Comparison of ENCODE assay signal across 7 cellular contexts in the genomic region with DNA sequence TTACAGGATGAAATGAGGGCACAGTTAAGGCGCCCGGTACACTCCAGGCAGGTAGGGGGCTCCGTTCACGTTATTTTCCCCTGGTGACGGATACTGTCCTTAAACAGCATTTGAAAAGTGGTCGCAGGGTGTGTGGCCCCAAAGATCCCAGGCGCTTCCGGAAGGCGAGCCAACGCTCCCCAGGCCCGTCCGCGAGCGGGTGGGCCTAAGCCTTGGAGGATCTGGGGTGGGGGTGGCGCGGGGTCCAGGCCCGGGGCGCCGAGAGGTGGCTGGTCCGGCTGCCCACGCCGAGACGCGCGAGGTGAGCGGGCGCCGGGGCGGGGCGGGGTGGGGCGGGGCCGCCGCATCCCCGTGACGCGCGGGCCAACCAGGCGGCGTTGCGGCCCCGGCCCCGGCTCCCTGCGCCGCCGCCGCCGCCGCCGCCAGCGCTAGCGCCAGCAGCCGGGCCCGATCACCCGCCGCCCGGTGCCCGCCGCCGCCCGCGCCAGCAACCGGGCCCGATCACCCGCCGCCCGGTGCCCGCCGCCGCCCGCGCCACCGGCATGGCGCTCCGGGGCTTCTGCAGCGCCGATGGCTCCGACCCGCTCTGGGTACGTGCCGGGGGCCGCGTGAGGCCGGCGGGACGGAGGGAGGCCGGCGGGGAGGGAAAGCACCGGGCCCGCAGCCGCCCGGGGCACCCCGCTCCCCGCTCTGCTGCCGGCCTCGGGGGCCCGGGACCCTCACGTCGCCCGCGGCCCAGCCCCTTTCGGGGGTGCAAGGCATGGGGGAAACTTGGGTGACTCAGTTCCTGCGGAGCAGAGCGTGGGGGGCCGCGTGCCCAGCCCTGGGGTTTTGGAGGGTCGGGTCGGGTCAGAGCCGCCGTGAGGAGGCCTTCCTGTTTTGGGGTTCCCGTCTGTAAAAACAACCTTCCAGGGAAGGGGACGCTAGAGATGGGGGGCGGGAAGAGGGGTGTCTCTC. TPM values are rescaled to one million over a fixed set of nuclear protein-coding genes. Genes with fewer than 3 reads are reported as not detected.
DNase-seq lines count a peak whose midpoint lies in the region; ATAC-seq and TF ChIP-seq lines count a peak whose summit lies in the region.

A gene (plus strand): TSS at position 407 of the 957 bp plus-strand sequence. CDS start 136 bp downstream, at position 543.

- H3K27ac ChIP-seq in OCI-LY3 (ENCODE audit: low read length) (peak within 1 kb of the TSS; percentile 77), thymus (ENCODE audit: low read depth) (peak within 1 kb of the TSS; percentile 80)

- under 1% methylated on average over 105 of the region's 112 CpGs for WGBS in thymus

- peak within 1 kb of the TSS; percentile 97 for H3K9ac ChIP-seq in OCI-LY3 (ENCODE audit: low read length)

- H4K20me1 ChIP-seq in OCI-LY3 (ENCODE audit: insufficient read depth, low read length): peaks cover 38% of the 10 kb centered on the region

- H3K4me2 ChIP-seq in OCI-LY3 (ENCODE audit: low read length): peak within 1 kb of the TSS; percentile 94

- peaks cover 2% of the 10 kb centered on the region for H3K27me3 Mint-ChIP-seq in activated T-helper 1 cell treated with anti-CD3 and anti-CD28 coated beads, Interleukin-12 subunit alpha, Interleukin-12 subunit beta, Interleukin-2, Interleukin-4 antibody, amounts not matched to agents 30 ng/mL and 10 ng/mL and 1 ng/mL, durations not matched to agents 14 hours and 24 hours and 36 hours (ENCODE audit: insufficient read depth)

- ATAC-seq in HG02642 (IDR thresholded peaks at IDR 0.05; ENCODE audit: poor library complexity, unreplicated experiment): peak; percentile 76

- TF ChIP-seq CTCF in GM13977 (IDR thresholded peaks at IDR 0.05; ENCODE audit: extremely low read depth, insufficient read depth, missing control alignments) (peak; percentile 29), OCI-LY3 (IDR thresholded peaks at IDR 0.05; ENCODE audit: low read depth, low read length) (no peak), fibroblast of the aortic adventitia (IDR thresholded peaks at IDR 0.05; ENCODE audit: insufficient read depth, low read length) (no peak)

- in situ Hi-C loops in GM13977 (cut with MboI; ENCODE audit: low pct_unique_long_range_greater_than_20kb, low sequenced_read_pairs, unreplicated experiment): no loop called here

- no peaks in the 10 kb centered on the region for H3K9me3 Mint-ChIP-seq in activated T-helper 1 cell treated with anti-CD3 and anti-CD28 coated beads, Interleukin-12 subunit alpha, Interleukin-12 subunit beta, Interleukin-2, Interleukin-4 antibody, amounts not matched to agents 30 ng/mL and 10 ng/mL and 1 ng/mL, durations not matched to agents 14 hours and 24 hours and 36 hours

- H2AFZ ChIP-seq in OCI-LY3 (ENCODE audit: low read depth, low read length) (peak within 1 kb of the TSS; percentile 55; the same call in 1 of the 2 replicates), neuron (ENCODE audit: low read depth, low read length) (peak within 1 kb of the TSS; percentile 94)

- peaks cover 53% of the 10 kb centered on the region for H3K79me2 ChIP-seq in OCI-LY3 (ENCODE audit: low read length)

- intact Hi-C loops in activated T-helper 1 cell treated with anti-CD3 and anti-CD28 coated beads, Interleukin-12 subunit alpha, Interleukin-12 subunit beta, Interleukin-2, Interleukin-4 antibody, amounts not matched to agents 30 ng/mL and 10 ng/mL and 1 ng/mL, durations not matched to agents 14 hours and 24 hours and 36 hours (cut with micrococcal nuclease): loop anchor here (1.0 to 2.0 kb wide), 6 partner anchors 12 to 177 kb away; a partner anchor contains a TSS

- peak within 1 kb of the TSS; percentile 100 for H3K27ac Mint-ChIP-seq in activated T-helper 1 cell treated with anti-CD3 and anti-CD28 coated beads, Interleukin-12 subunit alpha, Interleukin-12 subunit beta, Interleukin-2, Interleukin-4 antibody, amounts not matched to agents 30 ng/mL and 10 ng/mL and 1 ng/mL, durations not matched to agents 14 hours and 24 hours and 36 hours

- H3K4me3 ChIP-seq in OCI-LY3 (ENCODE audit: low read length): peak within 1 kb of the TSS; percentile 91
- peak within 1 kb of the TSS; percentile 90 for H3K4me3 ChIP-seq in fibroblast of the aortic adventitia (ENCODE audit: low read depth, low read length)
- peak within 1 kb of the TSS; percentile 72 for H3K4me3 ChIP-seq in neuron (ENCODE audit: low read length)
- H3K4me3 ChIP-seq in thymus (ENCODE audit: low read length): peak within 1 kb of the TSS; percentile 91

- peak within 1 kb of the TSS; percentile 99 for H3K4me3 Mint-ChIP-seq in activated T-helper 1 cell treated with anti-CD3 and anti-CD28 coated beads, Interleukin-12 subunit alpha, Interleukin-12 subunit beta, Interleukin-2, Interleukin-4 antibody, amounts not matched to agents 30 ng/mL and 10 ng/mL and 1 ng/mL, durations not matched to agents 14 hours and 24 hours and 36 hours

- DNase-seq in GM13977 (ENCODE audit: low spot score) (peak; percentile 91), fibroblast of the aortic adventitia (ENCODE audit: low read depth) (no peak)
- peak; percentile 34 for DNase-seq in activated T-helper 1 cell treated with anti-CD3 and anti-CD28 coated beads, Interleukin-12 subunit alpha, Interleukin-12 subunit beta, Interleukin-2, Interleukin-4 antibody, amounts not matched to agents 30 ng/mL and 10 ng/mL and 1 ng/mL, durations not matched to agents 14 hours and 24 hours and 36 hours (ENCODE audit: low spot score)

- H3K4me1 ChIP-seq in OCI-LY3 (ENCODE audit: low read length): peaks cover 36% of the 10 kb centered on the region
- peaks cover 16% of the 10 kb centered on the region for H3K4me1 ChIP-seq in neuron (ENCODE audit: insufficient read depth, low read length)
- H3K4me1 ChIP-seq in thymus (ENCODE audit: control insufficient read depth, insufficient read depth, low read length): peaks cover 29% of the 10 kb centered on the region

- peaks cover 14% of the 10 kb centered on the region for H3K36me3 ChIP-seq in OCI-LY3 (replicated peaks; ENCODE audit: low read depth, low read length)
- H3K36me3 ChIP-seq in neuron (ENCODE audit: insufficient read depth, low read length): no peaks in the 10 kb centered on the region
- no peaks in the 10 kb centered on the region for H3K36me3 ChIP-seq in thymus (ENCODE audit: control insufficient read depth, insufficient read depth)

- peaks cover 21% of the 10 kb centered on the region for H3K36me3 Mint-ChIP-seq in activated T-helper 1 cell treated with anti-CD3 and anti-CD28 coated beads, Interleukin-12 subunit alpha, Interleukin-12 subunit beta, Interleukin-2, Interleukin-4 antibody, amounts not matched to agents 30 ng/mL and 10 ng/mL and 1 ng/mL, durations not matched to agents 14 hours and 24 hours and 36 hours (ENCODE audit: low read depth)

- H3K27me3 ChIP-seq in OCI-LY3 (ENCODE audit: low read depth, low read length) (no peaks in the 10 kb centered on the region), neuron (ENCODE audit: insufficient read depth, low read length) (peaks cover 2% of the 10 kb centered on the region), thymus (ENCODE audit: control insufficient read depth, insufficient read depth) (no peaks in the 10 kb centered on the region)

- H3K9me3 ChIP-seq in OCI-LY3 (ENCODE audit: insufficient read depth, low read length) (no peaks in the 10 kb centered on the region), neuron (ENCODE audit: low read length) (no peaks in the 10 kb centered on the region), thymus (ENCODE audit: control insufficient read depth) (no peaks in the 10 kb centered on the region)

- H3K4me1 Mint-ChIP-seq in activated T-helper 1 cell treated with anti-CD3 and anti-CD28 coated beads, Interleukin-12 subunit alpha, Interleukin-12 subunit beta, Interleukin-2, Interleukin-4 antibody, amounts not matched to agents 30 ng/mL and 10 ng/mL and 1 ng/mL, durations not matched to agents 14 hours and 24 hours and 36 hours (ENCODE audit: low read depth): peaks cover 62% of the 10 kb centered on the region

RNA-seq across cellular contexts. Expression of the gene that starts here (rescaled TPM):
- 102 and 108 TPM in 2 replicates for total RNA-seq in activated T-helper 1 cell treated with anti-CD3 and anti-CD28 coated beads, Interleukin-12 subunit alpha, Interleukin-12 subunit beta, Interleukin-2, Interleukin-4 antibody, amounts not matched to agents 30 ng/mL and 10 ng/mL and 1 ng/mL, durations not matched to agents 14 hours and 24 hours and 36 hours
- 34.6 and 46.2 TPM in 2 replicates for total RNA-seq in fibroblast of the aortic adventitia (ENCODE audit: low replicate concordance)
- polyA plus RNA-seq in thymus: 18.1 TPM
